1 cellular context compared by ENCODE assay signal in the genomic region with DNA sequence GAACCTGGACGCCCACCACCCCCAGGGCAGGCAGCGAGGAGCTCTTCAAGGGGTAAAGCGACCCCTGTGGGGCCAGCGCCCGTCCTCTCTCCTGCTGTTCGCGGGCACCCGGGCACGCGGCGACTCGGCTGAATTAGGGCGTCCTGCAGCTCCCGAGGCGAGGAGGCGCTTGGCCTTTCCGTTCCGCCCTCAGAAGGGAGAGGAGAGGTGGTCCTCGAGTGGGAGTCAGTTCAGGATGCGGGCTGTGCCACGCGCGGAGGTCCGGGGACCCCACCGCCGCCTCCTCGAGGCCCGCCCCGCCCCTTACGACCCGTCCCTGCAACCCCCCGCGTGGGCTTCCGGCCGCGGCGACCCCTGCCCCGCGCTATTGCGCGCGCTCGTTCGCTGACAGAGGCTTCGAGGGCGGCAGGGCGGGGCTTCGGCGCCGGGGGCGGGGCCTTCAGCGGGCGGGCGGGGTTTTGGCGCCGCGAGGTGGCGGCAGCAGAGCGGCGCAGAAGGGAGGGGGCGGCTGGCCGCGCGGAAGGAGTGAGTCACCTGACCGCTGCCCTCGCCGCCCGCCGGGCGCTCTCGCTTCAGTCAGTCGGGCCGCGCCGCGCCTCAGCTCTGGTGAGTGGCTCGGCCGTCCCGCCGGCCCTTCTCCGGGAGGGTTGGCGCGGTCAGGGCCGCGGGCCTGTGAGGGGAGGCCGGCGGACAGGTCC.
TF ChIP-seq lines count a peak whose summit lies in the region.

Gene BACH1 (plus strand): TSS at position 575 of the 698 bp plus-strand sequence. CDS start 22,359 bp downstream, outside the sequence.

TF ChIP-seq in HepG2, 621 proteins besides CTCF, POLR2A, EP300 and RAD21 (continued from another document and continues in another):
- TF ChIP-seq ZNF318 (CRISPR knock-in tag; IDR thresholded peaks at IDR 0.05) (no peak), ZNF564 (CRISPR knock-in tag; IDR thresholded peaks at IDR 0.05) (no peak), DMAP1 (CRISPR knock-in tag; IDR thresholded peaks at IDR 0.05) (peak; percentile 23), ZSCAN12 (CRISPR knock-in tag; IDR thresholded peaks at IDR 0.05) (no peak), ZNF75D (CRISPR knock-in tag; IDR thresholded peaks at IDR 0.05; ENCODE audit: borderline replicate concordance) (no peak), ESRRA (CRISPR knock-in tag; IDR thresholded peaks at IDR 0.05; ENCODE audit: low read depth) (no peak), DNMT1 (CRISPR knock-in tag; IDR thresholded peaks at IDR 0.05) (no peak), HIVEP1 (CRISPR knock-in tag; IDR thresholded peaks at IDR 0.05) (no peak), TBX2 (CRISPR knock-in tag; IDR thresholded peaks at IDR 0.05; ENCODE audit: borderline replicate concordance) (peak; percentile 24; the same call in 1 of the 2 replicates), ZNF777 (CRISPR knock-in tag; IDR thresholded peaks at IDR 0.05) (no peak), NPAS2 (CRISPR knock-in tag; IDR thresholded peaks at IDR 0.05; ENCODE audit: borderline replicate concordance) (no peak), ZNF775 (CRISPR knock-in tag; IDR thresholded peaks at IDR 0.05; ENCODE audit: borderline replicate concordance) (no peak), HOXA3 (CRISPR knock-in tag; IDR thresholded peaks at IDR 0.05) (peak; percentile 11), ZNF235 (CRISPR knock-in tag; IDR thresholded peaks at IDR 0.05; ENCODE audit: borderline replicate concordance) (peak; percentile 29; the same call in 1 of the 2 replicates), ZMYM2 (CRISPR knock-in tag; IDR thresholded peaks at IDR 0.05) (no peak), ZNF629 (CRISPR knock-in tag; conservative IDR thresholded peaks at IDR 0.05) (no peak), GTF2F1 (IDR thresholded peaks at IDR 0.05; ENCODE audit: low read length) (no peak), ZNF841 (CRISPR knock-in tag; IDR thresholded peaks at IDR 0.05; ENCODE audit: borderline replicate concordance) (no peak), TARDBP (CRISPR knock-in tag; IDR thresholded peaks at IDR 0.05) (peak; percentile 63; the same call in 1 of the 2 replicates), SRSF1 (optimal IDR thresholded peaks at IDR 0.05; ENCODE audit: low read depth, low read length) (peak; percentile 64), NCOR1 (IDR thresholded peaks at IDR 0.05; ENCODE audit: borderline replicate concordance, low read length) (no peak), ZNF784 (CRISPR knock-in tag; IDR thresholded peaks at IDR 0.05; ENCODE audit: borderline replicate concordance) (peak; percentile 67; the same call in 1 of the 2 replicates), ZFY (CRISPR knock-in tag; IDR thresholded peaks at IDR 0.05) (peak; percentile 88), ZNF205 (CRISPR knock-in tag; IDR thresholded peaks at IDR 0.05) (no peak), ZNF274 (CRISPR knock-in tag; IDR thresholded peaks at IDR 0.05) (0 out of 2 replicates have a peak, but pooled peaks have one; percentile 5), YY1 (IDR thresholded peaks at IDR 0.05; ENCODE audit: insufficient read depth, insufficient replicate concordance, low read depth, low read length) (peak; percentile 35), KLF6 (CRISPR knock-in tag; IDR thresholded peaks at IDR 0.05) (0 out of 2 replicates have a peak, but pooled peaks have one; percentile 23), MTA1 (CRISPR knock-in tag; IDR thresholded peaks at IDR 0.05; ENCODE audit: borderline replicate concordance) (peak; percentile 26; the same call in 1 of the 2 replicates), MLX (CRISPR knock-in tag; IDR thresholded peaks at IDR 0.05) (no peak), ZNF691 (CRISPR knock-in tag; IDR thresholded peaks at IDR 0.05; ENCODE audit: borderline replicate concordance, low read depth) (peak; percentile 47; the same call in 1 of the 2 replicates), ARID4A (CRISPR knock-in tag; IDR thresholded peaks at IDR 0.05; ENCODE audit: borderline replicate concordance) (peak; percentile 66; the same call in 1 of the 2 replicates), ZNF20 (CRISPR knock-in tag; IDR thresholded peaks at IDR 0.05) (no peak), NR2F2 (IDR thresholded peaks at IDR 0.05; ENCODE audit: borderline replicate concordance, low read depth) (no peak), ZBTB38 (CRISPR knock-in tag; IDR thresholded peaks at IDR 0.05) (0 out of 2 replicates have a peak, but pooled peaks have one; percentile 59), ONECUT2 (CRISPR knock-in tag; IDR thresholded peaks at IDR 0.05) (no peak)
- TF ChIP-seq, protein P1, sequence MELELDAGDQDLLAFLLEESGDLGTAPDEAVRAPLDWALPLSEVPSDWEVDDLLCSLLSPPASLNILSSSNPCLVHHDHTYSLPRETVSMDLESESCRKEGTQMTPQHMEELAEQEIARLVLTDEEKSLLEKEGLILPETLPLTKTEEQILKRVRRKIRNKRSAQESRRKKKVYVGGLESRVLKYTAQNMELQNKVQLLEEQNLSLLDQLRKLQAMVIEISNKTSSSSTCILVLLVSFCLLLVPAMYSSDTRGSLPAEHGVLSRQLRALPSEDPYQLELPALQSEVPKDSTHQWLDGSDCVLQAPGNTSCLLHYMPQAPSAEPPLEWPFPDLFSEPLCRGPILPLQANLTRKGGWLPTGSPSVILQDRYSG (CRISPR knock-in tag; IDR thresholded peaks at IDR 0.05): no peak
- TF ChIP-seq, protein P2, sequence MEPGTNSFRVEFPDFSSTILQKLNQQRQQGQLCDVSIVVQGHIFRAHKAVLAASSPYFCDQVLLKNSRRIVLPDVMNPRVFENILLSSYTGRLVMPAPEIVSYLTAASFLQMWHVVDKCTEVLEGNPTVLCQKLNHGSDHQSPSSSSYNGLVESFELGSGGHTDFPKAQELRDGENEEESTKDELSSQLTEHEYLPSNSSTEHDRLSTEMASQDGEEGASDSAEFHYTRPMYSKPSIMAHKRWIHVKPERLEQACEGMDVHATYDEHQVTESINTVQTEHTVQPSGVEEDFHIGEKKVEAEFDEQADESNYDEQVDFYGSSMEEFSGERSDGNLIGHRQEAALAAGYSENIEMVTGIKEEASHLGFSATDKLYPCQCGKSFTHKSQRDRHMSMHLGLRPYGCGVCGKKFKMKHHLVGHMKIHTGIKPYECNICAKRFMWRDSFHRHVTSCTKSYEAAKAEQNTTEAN (CRISPR knock-in tag; conservative IDR thresholded peaks at IDR 0.05): peak; percentile 11; the same call in 1 of the 2 replicates
